Comparison of ENCODE assay signal across 32 cellular contexts in the genomic region with DNA sequence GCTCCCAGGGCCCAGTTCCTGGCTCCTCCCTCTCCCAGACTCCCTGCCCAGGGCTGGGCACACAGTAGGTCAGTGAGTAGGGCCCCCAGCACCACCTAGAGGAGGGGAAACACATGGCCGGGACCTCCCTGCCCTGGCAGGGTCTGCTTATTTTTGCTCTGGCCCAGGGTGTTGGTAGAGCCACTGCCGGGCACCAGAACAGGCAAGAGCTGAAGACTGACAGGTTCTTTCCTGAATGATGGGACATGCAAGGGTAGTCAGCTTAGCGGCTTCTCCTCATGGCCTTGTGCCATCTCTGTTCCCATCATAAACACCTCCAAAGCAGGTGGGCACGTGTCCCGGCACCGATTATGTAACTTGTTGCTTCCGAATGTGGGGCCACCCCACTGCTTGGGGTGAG.
A peak's percentile ranks its signal among the peaks of the same experiment; 100 is the strongest.
DNase-seq lines count a peak whose midpoint lies in the region; ATAC-seq, FAIRE-seq and TF ChIP-seq lines count a peak whose summit lies in the region.
"Had no signal": no experiment of that assay in that cellular context is flagged by ENCODE, and none has a peak within 500 bp of the region (broad histone marks: within the 10 kb centered on the region; RNA-seq: fewer than 3 reads in every experiment).

No MANE protein-coding gene starts in this region.

- no peak overlapping the region for H4K5ac ChIP-seq in mesendoderm (ENCODE audit: low read length)

- WGBS in mesendoderm (ENCODE audit: extremely low coverage, insufficient coverage, low lambda C conversion rate) = no CpG with 5 or more reads among the region's 7 CpGs
- WGBS in pancreas, 2 donors = 75 to 80% methylated on average over 7 of the region's 7 CpGs

- H3K27ac ChIP-seq in VCaP (peak overlapping the region; percentile 90), mesendoderm (ENCODE audit: low read depth, low read length) (no peak overlapping the region), uterus (peak overlapping the region; percentile 45 to 66), pancreas (peak overlapping the region in 1 of 4 donors; percentile 73)
- H3K27ac ChIP-seq: ascending aorta, C4-2B, epithelial cell of prostate had no signal

- H3K79me1 ChIP-seq in mesendoderm (ENCODE audit: low read length) = no peaks in the 10 kb centered on the region

- H3K4me2 ChIP-seq in mesendoderm (ENCODE audit: low read length) = no peak overlapping the region

- H3K36me3 ChIP-seq in H7 (replicated peaks; ENCODE audit: control insufficient read depth, insufficient read depth, low read length) (no peaks in the 10 kb centered on the region), mesendoderm (ENCODE audit: control insufficient read depth, insufficient read depth, low read length) (no peaks in the 10 kb centered on the region), uterus (no peaks in the 10 kb centered on the region), pancreas (no peaks in the 10 kb centered on the region)
- H3K36me3 ChIP-seq: ascending aorta, cardiac muscle cell, stomach had no signal

- intact Hi-C loops in uterus (cut with DNase I; ENCODE audit: low total_unique reads) = no loop called here
- intact Hi-C loops in pancreas (cut with DNase I) = loop anchor here in 1 of 3 donors (10.0 kb wide), 1 partner anchor 165 kb away; no protein-coding TSS in a partner anchor

- H3K18ac ChIP-seq in mesendoderm (ENCODE audit: low read length) = no peak overlapping the region

- no peak overlapping the region for H2BK120ac ChIP-seq in mesendoderm (ENCODE audit: low read depth, low read length)

- no peaks in the 10 kb centered on the region for H3K79me2 ChIP-seq in mesendoderm (ENCODE audit: control insufficient read depth, insufficient read depth, low read length)

- TF ChIP-seq POLR2A in uterus (IDR thresholded peaks at IDR 0.05) = no peak

- H3K4ac ChIP-seq in mesendoderm (ENCODE audit: low read depth, low read length) = no peak overlapping the region

- H4K8ac ChIP-seq in mesendoderm (ENCODE audit: low read depth, low read length) = no peak overlapping the region

- H2AK5ac ChIP-seq in mesendoderm (ENCODE audit: low read length) = no peak overlapping the region

- no peak for TF ChIP-seq CTCF in VCaP (conservative IDR thresholded peaks at IDR 0.05)
- TF ChIP-seq CTCF in uterus (IDR thresholded peaks at IDR 0.05) = no peak
- TF ChIP-seq CTCF in pancreas (IDR thresholded peaks at IDR 0.05) = no peak

- no peak overlapping the region for H3K56ac ChIP-seq in mesendoderm (ENCODE audit: low read length)

- ATAC-seq in pancreas (no peak), GM21786 (IDR thresholded peaks at IDR 0.05; ENCODE audit: unreplicated experiment) (no peak)
- ATAC-seq: activated CD8-positive, alpha-beta memory T cell treated with anti-CD3 and anti-CD28 coated beads, Interleukin-2, amount 10 ng/mL, durations not matched to agents 7 days and 5 days; activated T-cell treated with anti-CD3 and anti-CD28 coated beads, Interleukin-2, amount 50 U/mL, for 4 hours; left lobe of liver had no signal

- H3K4me1 ChIP-seq in mesendoderm (ENCODE audit: control insufficient read depth, low read depth, low read length) = no peaks in the 10 kb centered on the region
- H3K4me1 ChIP-seq in uterus = peaks cover 0 to 3% of the 10 kb centered on the region in 2 donors
- H3K4me1 ChIP-seq in pancreas = peaks cover 32 to 39% (median 37%) of the 10 kb centered on the region in 3 donors
- H3K4me1 ChIP-seq: ascending aorta had no signal

- H2BK5ac ChIP-seq in mesendoderm (ENCODE audit: low read length) = no peak overlapping the region

- H3K23ac ChIP-seq in mesendoderm (ENCODE audit: low read length) = no peak overlapping the region

- no peak overlapping the region for H2BK15ac ChIP-seq in mesendoderm (replicated peaks; ENCODE audit: low read depth)

- H3K27me3 ChIP-seq in H7 (ENCODE audit: control insufficient read depth, insufficient read depth, low read length) (no peaks in the 10 kb centered on the region), mesendoderm (ENCODE audit: insufficient read depth, low read length, poor library complexity) (no peaks in the 10 kb centered on the region), uterus (no peaks in the 10 kb centered on the region), pancreas (no peaks in the 10 kb centered on the region)
- H3K27me3 ChIP-seq: ascending aorta, cardiac muscle cell had no signal

- no peak overlapping the region for H3K9ac ChIP-seq in mesendoderm (ENCODE audit: low read length)

- H3K9me3 ChIP-seq in uterus (no peaks in the 10 kb centered on the region), pancreas (no peaks in the 10 kb centered on the region)
- H3K9me3 ChIP-seq: ascending aorta, Caco-2 had no signal

- no peak for FAIRE-seq in pancreas (lab: Jason Lieb, UNC)
- FAIRE-seq: colon had no signal

- DNase-seq in H7 (peak; percentile 86), mesendoderm (peak; percentile 31), uterus (no peak), pancreas (no peak), NCI-H510A (lab: John Stamatoyannopoulos, UW) (no peak)
- DNase-seq: activated CD4-positive, CD25-positive, alpha-beta regulatory T cell; activated CD8-positive, alpha-beta memory T cell treated with anti-CD3 and anti-CD28 coated beads, Interleukin-2, amount 10 ng/mL, durations not matched to agents 7 days and 5 days; activated gamma-delta T cell treated with Interleukin-2 at 50 U/mL for 16 hours; activated T-cell treated with anti-CD3 and anti-CD28 coated beads, Interleukin-2, amount 50 U/mL, for 4 hours; Caco-2; DMS79 treated with DMSO at 0.1 percent for 48 hours; effector CD8-positive, alpha-beta T cell; GF-D8; hypothalamus; KBM-7; NCI-H1105; NCI-H2029; NCI-H226; right cardiac atrium; SIG-M5; stimulated activated CD4-positive, alpha-beta T cell treated with anti-CD3 and anti-CD28 coated beads, Interleukin-12 subunit alpha, Interleukin-12 subunit beta, amount 100 ng/mL, for 4 hours; stimulated activated CD4-positive, alpha-beta T cell treated with anti-CD3 and anti-CD28 coated beads, Interleukin-2, amount 100 ng/mL, for 48 hours; stomach; T-helper 9 cell had no signal

- no peak overlapping the region for H3K4me3 ChIP-seq in H7 (ENCODE audit: insufficient read depth, low read depth, low read length)
- no peak overlapping the region for H3K4me3 ChIP-seq in mesendoderm (ENCODE audit: low read length)
- no peak overlapping the region for H3K4me3 ChIP-seq in uterus
- no peak overlapping the region for H3K4me3 ChIP-seq in pancreas
- H3K4me3 ChIP-seq: ascending aorta, cardiac muscle cell, stomach had no signal

Comparison
In these comparisons a context has a peak if more than half of its experiments do, and no peak if none do; other contexts are left out.
1. DNase-seq: peak in H7 (single experiment) and mesendoderm (single experiment); none in uterus (0 of 2), pancreas (0 of 6) and NCI-H510A (single experiment).